Comparison of ENCODE assay signal across 8 cellular contexts in the genomic region with DNA sequence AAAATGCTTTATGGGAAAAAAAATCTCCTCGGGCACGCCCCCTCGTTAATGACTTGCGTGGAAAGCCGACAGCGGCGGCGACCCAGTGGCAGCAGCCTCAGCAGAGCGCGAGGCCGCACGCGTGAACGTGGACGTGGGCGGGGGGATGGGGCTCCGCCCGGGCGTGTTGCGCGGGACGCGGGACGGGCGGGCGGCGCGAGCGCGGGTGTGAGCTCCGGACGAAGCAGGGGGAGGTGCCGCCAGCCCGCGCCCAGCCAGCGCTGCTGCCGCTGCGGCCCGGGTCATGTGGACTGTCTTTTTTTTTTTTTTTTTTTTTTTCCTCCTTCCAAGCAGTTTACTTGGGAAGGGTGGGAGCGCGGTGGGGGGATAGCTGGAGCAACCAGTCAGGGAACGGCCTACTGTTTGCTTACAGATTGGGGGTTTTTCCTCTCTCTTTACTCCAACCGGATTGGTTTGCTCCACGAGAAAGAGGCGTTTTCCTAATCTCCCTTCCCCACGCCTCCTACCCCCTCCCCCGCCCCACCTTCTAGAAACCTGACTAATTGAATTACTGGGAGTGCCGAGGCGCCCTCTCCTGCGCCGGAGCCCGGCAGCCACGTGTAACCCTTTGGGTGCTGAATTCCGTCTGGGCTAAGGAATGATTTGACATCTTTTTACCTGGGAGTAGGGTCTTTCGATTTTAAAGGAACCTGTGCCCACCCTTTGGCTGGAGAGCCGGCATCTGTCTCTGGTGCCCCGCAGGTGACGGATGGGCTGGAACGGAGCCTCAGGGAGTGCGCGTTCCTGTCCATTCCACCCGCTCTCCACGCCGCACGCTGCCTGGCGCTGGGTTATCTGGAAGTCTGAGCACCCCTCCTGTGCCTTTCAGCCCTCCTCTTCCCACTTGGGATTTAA. TPM values are rescaled to one million over a fixed set of nuclear protein-coding genes. Genes with fewer than 3 reads are reported as not detected.
DNase-seq lines count a peak whose midpoint lies in the region; ATAC-seq and TF ChIP-seq lines count a peak whose summit lies in the region.

No MANE protein-coding gene starts in this region.

- no peaks in the 10 kb centered on the region for H3K9me3 ChIP-seq in neutrophil

- peaks cover 100% of the 10 kb centered on the region for H3K27me3 ChIP-seq in neutrophil

- H3K27ac ChIP-seq in neutrophil = no peak overlapping the region

- intact Hi-C loops in Right ventricle myocardium superior (cut with DNase I) = loop anchor here (5.0 to 10.0 kb wide), 2 partner anchors 288 to 570 kb away; no protein-coding TSS in a partner anchor

- H3K4me1 ChIP-seq in neutrophil (ENCODE audit: control insufficient read depth in 1 of 2, insufficient read depth in 1 of 2, low read depth in 1 of 2, low read length in 1 of 2) = peaks cover 37 to 40% of the 10 kb centered on the region in 2 experiments

- H3K4me3 ChIP-seq in neutrophil (ENCODE audit: low read depth in 1 of 2, low read length in 1 of 2) = peak overlapping the region; percentile 28 to 58

- ATAC-seq in Right ventricle myocardium superior (ENCODE audit: poor library complexity) (peak; percentile 77), HG03280 (IDR thresholded peaks at IDR 0.05; ENCODE audit: unreplicated experiment) (no peak)

- peak; percentile 98 for DNase-seq in DMS 273 (lab: John Stamatoyannopoulos, UW; ENCODE audit: unreplicated experiment)
- peak; percentile 85 for DNase-seq in HPDE6-E6E7 (ENCODE audit: extremely low spot score)
- DNase-seq in NCI-H748 treated with DMSO at 0.1 percent for 48 hours (lab: John Stamatoyannopoulos, UW) = peak; percentile 92
- DNase-seq in amniotic epithelial cell (ENCODE audit: low read depth) = peak; percentile 100
- DNase-seq in Right ventricle myocardium superior = peak; percentile 83
- DNase-seq in NOMO-1 treated with DMSO at 0.1 percent for 48 hours (lab: John Stamatoyannopoulos, UW; ENCODE audit: unreplicated experiment) = no peak

- H3K36me3 ChIP-seq in neutrophil = no peaks in the 10 kb centered on the region

- TF ChIP-seq CTCF in neutrophil (IDR thresholded peaks at IDR 0.05) = no peak

RNA-seq across cellular contexts. Expression of a gene that starts 1.7 kb away (rescaled TPM):
- 25.7 TPM for total RNA-seq in Right ventricle myocardium superior
